Comparison of ENCODE assay signal across 9 cellular contexts in the genomic region with DNA sequence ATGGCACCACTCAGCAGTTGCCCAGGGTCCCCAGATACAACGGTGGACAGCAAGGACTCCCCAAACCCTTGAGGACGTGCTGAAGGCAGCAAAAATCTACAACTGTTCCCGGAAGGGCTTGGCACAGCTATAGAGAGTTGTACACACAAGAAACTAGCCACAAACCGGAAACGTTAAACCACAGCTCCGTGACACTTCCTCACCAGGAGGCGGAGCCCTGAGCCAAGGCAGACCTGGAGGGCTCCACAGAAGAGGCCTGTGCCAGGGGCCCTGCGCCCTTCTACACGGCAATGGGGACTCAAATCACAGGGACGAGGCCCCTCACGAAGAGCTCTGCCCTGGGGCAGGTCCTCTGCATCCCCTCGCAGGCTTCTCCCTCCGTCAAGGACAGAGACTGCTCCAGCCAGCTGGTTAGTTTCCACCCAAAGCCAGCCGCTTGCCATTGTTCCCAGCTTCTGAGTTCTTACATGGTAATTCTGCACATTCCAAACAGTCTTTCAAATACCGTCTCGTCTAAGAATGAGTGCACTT.
DNase-seq lines count a peak whose midpoint lies in the region; ATAC-seq and TF ChIP-seq lines count a peak whose summit lies in the region.
"Had no signal": no experiment of that assay in that cellular context is flagged by ENCODE, and none has a peak within 500 bp of the region (broad histone marks: within the 10 kb centered on the region; RNA-seq: fewer than 3 reads in every experiment).

No MANE protein-coding gene starts in this region.

- H3K36me3 ChIP-seq in CD8-positive, alpha-beta memory T cell (ENCODE audit: insufficient read depth, low read length) = no peaks in the 10 kb centered on the region
- no peaks in the 10 kb centered on the region for H3K36me3 ChIP-seq in Karpas-422 (ENCODE audit: insufficient read depth, low read length)
- H3K36me3 ChIP-seq in colonic mucosa = no peaks in the 10 kb centered on the region

- peak overlapping the region; percentile 100 for H3K4me3 ChIP-seq in CD8-positive, alpha-beta memory T cell (ENCODE audit: low read length)
- peak overlapping the region; percentile 48; the same call in 1 of the 2 replicates for H3K4me3 ChIP-seq in Karpas-422 (ENCODE audit: low read length)
- peak overlapping the region; percentile 2 for H3K4me3 ChIP-seq in colonic mucosa
- H3K4me3 ChIP-seq: PC-9 had no signal

- POLR2A ChIA-PET in CD8-positive, alpha-beta memory T cell (lab: Charles Lee) = interaction anchor here (0.6 to 2.0 kb wide), 6 partner anchors 22 to 759 kb away, joined by 3 to 19 read pairs (median 4); a partner anchor contains a TSS

- H3K4me2 ChIP-seq in Karpas-422 (ENCODE audit: low read depth, low read length, poor library complexity, severe bottlenecking) = peak overlapping the region; percentile 46
- H3K4me2 ChIP-seq: PC-9 had no signal

- H3K9me2 ChIP-seq in Karpas-422 (replicated peaks; ENCODE audit: insufficient read depth, low read length) = no peaks in the 10 kb centered on the region

- CTCF ChIA-PET in CD8-positive, alpha-beta memory T cell (lab: Charles Lee) = interaction anchor here (0.6 to 3.1 kb wide), 29 partner anchors 9 to 613 kb away, joined by 3 to 27 read pairs (median 4); a partner anchor contains a TSS

- peak overlapping the region; percentile 93 for H3K27ac ChIP-seq in CD8-positive, alpha-beta memory T cell (ENCODE audit: low read depth, low read length)
- H3K27ac ChIP-seq in Karpas-422 (ENCODE audit: low read length) (no peak overlapping the region), colonic mucosa (peak overlapping the region; percentile 92)

- H3K79me2 ChIP-seq in Karpas-422 (ENCODE audit: low read length) = no peaks in the 10 kb centered on the region

- H3K27me3 ChIP-seq in CD8-positive, alpha-beta memory T cell (ENCODE audit: insufficient read depth, low read length, poor library complexity, severe bottlenecking) = no peaks in the 10 kb centered on the region
- no peaks in the 10 kb centered on the region for H3K27me3 ChIP-seq in Karpas-422 (ENCODE audit: low read length)
- H3K27me3 ChIP-seq in colonic mucosa = no peaks in the 10 kb centered on the region

- peak overlapping the region; percentile 93 to 99 (median 98) for H3K4me3 Mint-ChIP-seq in CD8-positive, alpha-beta memory T cell

- H3K36me3 Mint-ChIP-seq in CD8-positive, alpha-beta memory T cell = peaks cover 0 to 6% (median 4%) of the 10 kb centered on the region in 3 donors

- H3K27ac Mint-ChIP-seq in CD8-positive, alpha-beta memory T cell = peak overlapping the region; percentile 94 to 99 (median 99)

- peak; percentile 85 to 96 (median 92) for DNase-seq in CD8-positive, alpha-beta memory T cell
- DNase-seq in Karpas-422 (peak; percentile 89), colonic mucosa (peak; percentile 89), mucosa of gallbladder (ENCODE audit: low spot score) (peak; percentile 84), HuH-7.5 (ENCODE audit: low spot score) (no peak)
- DNase-seq in activated CD4-positive, alpha-beta T cell treated with anti-CD3 and anti-CD28 coated beads for 24 hours (ENCODE audit: low read depth in 2 of 2) = peak; percentile 78 to 80
- peak; percentile 77 to 93 for DNase-seq in stimulated activated CD8-positive, alpha-beta memory T cell treated with anti-CD3 and anti-CD28 coated beads, Interleukin-7, amount 100 ng/mL, for 48 hours (ENCODE audit: extremely low read depth in 1 of 2, low read depth in 1 of 2)

- TF ChIP-seq CTCF in colonic mucosa (IDR thresholded peaks at IDR 0.05) = no peak

- no peaks in the 10 kb centered on the region for H3K9me3 ChIP-seq in CD8-positive, alpha-beta memory T cell (ENCODE audit: low read length)
- H3K9me3 ChIP-seq in Karpas-422 (ENCODE audit: low read length) (no peaks in the 10 kb centered on the region), colonic mucosa (no peaks in the 10 kb centered on the region)

- peak; percentile 92 for ATAC-seq in GM21619 (IDR thresholded peaks at IDR 0.05; ENCODE audit: unreplicated experiment)

- H4K20me1 ChIP-seq in Karpas-422 (ENCODE audit: insufficient read depth, low read depth, low read length) = peaks cover 73% of the 10 kb centered on the region; the same call in 1 of the 2 replicates

- H3K9ac ChIP-seq in Karpas-422 (ENCODE audit: low read length) (peak overlapping the region; percentile 47), colonic mucosa (ENCODE audit: low read depth in 2 of 2, low read length in 2 of 2) (peak overlapping the region in 1 of 2 donors; percentile 72)

- H3K4me1 Mint-ChIP-seq in CD8-positive, alpha-beta memory T cell = peaks cover 72 to 90% (median 76%) of the 10 kb centered on the region in 3 donors

- H3K4me1 ChIP-seq in CD8-positive, alpha-beta memory T cell (ENCODE audit: insufficient read depth, low read length) = peaks cover 72% of the 10 kb centered on the region
- H3K4me1 ChIP-seq in Karpas-422 (ENCODE audit: low read length) (peaks cover 21% of the 10 kb centered on the region), colonic mucosa (peaks cover 44% of the 10 kb centered on the region)

- H3K27me3 Mint-ChIP-seq in CD8-positive, alpha-beta memory T cell = peaks cover 0 to 3% of the 10 kb centered on the region in 2 donors

- no peaks in the 10 kb centered on the region for H3K9me3 Mint-ChIP-seq in CD8-positive, alpha-beta memory T cell

- peak overlapping the region; percentile 44 for H2AFZ ChIP-seq in Karpas-422 (ENCODE audit: low read length)
- H2AFZ ChIP-seq: PC-9 had no signal

- intact Hi-C loops in colonic mucosa (cut with DNase I) = no loop called here

Comparison
In these comparisons a context has a peak if more than half of its experiments do, and no peak if none do; other contexts are left out.
1. H3K4me3 ChIP-seq: peak in every context shown above with its lines; median percentile 100 in CD8-positive, alpha-beta memory T cell; 48 in Karpas-422; 2 in colonic mucosa.